9 cellular contexts compared by ENCODE assay signal in genomic region chr1:99264201-99265021, GRCh38. TPM values are rescaled to one million over a fixed set of nuclear protein-coding genes. Genes with fewer than 3 reads are reported as not detected.
A peak's percentile ranks its signal among the peaks of the same experiment; 100 is the strongest.
DNase-seq lines count a peak whose midpoint lies in the region; ATAC-seq and TF ChIP-seq lines count a peak whose summit lies in the region.
"Had no signal": no experiment of that assay in that cellular context is flagged by ENCODE, and none has a peak within 500 bp of the region (broad histone marks: within the 10 kb centered on the region; RNA-seq: fewer than 3 reads in every experiment).

A gene with protein sequence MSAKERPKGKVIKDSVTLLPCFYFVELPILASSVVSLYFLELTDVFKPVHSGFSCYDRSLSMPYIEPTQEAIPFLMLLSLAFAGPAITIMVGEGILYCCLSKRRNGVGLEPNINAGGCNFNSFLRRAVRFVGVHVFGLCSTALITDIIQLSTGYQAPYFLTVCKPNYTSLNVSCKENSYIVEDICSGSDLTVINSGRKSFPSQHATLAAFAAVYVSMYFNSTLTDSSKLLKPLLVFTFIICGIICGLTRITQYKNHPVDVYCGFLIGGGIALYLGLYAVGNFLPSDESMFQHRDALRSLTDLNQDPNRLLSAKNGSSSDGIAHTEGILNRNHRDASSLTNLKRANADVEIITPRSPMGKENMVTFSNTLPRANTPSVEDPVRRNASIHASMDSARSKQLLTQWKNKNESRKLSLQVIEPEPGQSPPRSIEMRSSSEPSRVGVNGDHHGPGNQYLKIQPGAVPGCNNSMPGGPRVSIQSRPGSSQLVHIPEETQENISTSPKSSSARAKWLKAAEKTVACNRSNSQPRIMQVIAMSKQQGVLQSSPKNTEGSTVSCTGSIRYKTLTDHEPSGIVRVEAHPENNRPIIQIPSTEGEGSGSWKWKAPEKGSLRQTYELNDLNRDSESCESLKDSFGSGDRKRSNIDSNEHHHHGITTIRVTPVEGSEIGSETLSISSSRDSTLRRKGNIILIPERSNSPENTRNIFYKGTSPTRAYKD (plus strand): TSS chr1:99264492. CDS start chr1:99264594, 102 bp downstream.

- no peak; the same call in 1 of the 2 replicates for TF ChIP-seq RAD21 in Ishikawa (IDR thresholded peaks at IDR 0.05; ENCODE audit: low read depth)

- TF ChIP-seq EP300 in Ishikawa (IDR thresholded peaks at IDR 0.05; ENCODE audit: borderline replicate concordance): no peak

- H3K79me2 ChIP-seq in osteoblast (ENCODE audit: insufficient read depth, low read length): no peaks in the 10 kb centered on the region

- no peak for TF ChIP-seq CTCF in CD14-positive monocyte (IDR thresholded peaks at IDR 0.05)
- TF ChIP-seq CTCF in heart left ventricle (IDR thresholded peaks at IDR 0.05): no peak
- TF ChIP-seq CTCF in osteoblast (IDR thresholded peaks at IDR 0.05; ENCODE audit: extremely low read depth, low read depth, low read length): no peak

- H3K27ac Mint-ChIP-seq in CD14-positive monocyte: no peak within 1 kb of the TSS
- no peak within 1 kb of the TSS for H3K27ac Mint-ChIP-seq in activated naive CD8-positive, alpha-beta T cell treated with anti-CD3 and anti-CD28 coated beads, Interleukin-2, amount 10 ng/mL, durations not matched to agents 7 days and 5 days

- no peaks in the 10 kb centered on the region for H3K36me3 Mint-ChIP-seq in CD14-positive monocyte
- H3K36me3 Mint-ChIP-seq in activated naive CD8-positive, alpha-beta T cell treated with anti-CD3 and anti-CD28 coated beads, Interleukin-2, amount 10 ng/mL, durations not matched to agents 7 days and 5 days: no peaks in the 10 kb centered on the region

- H3K9me3 Mint-ChIP-seq in CD14-positive monocyte: peaks cover 0 to 7% (median 6%) of the 10 kb centered on the region in 7 donors
- peaks cover 3% of the 10 kb centered on the region for H3K9me3 Mint-ChIP-seq in activated naive CD8-positive, alpha-beta T cell treated with anti-CD3 and anti-CD28 coated beads, Interleukin-2, amount 10 ng/mL, durations not matched to agents 7 days and 5 days

- WGBS in heart left ventricle, 4 donors: 2% methylated on average over 35 to 51 of the region's 51 CpGs

- H3K9me3 ChIP-seq in heart left ventricle: peaks cover 0 to 3% (median 0%) of the 10 kb centered on the region in 12 donors
- H3K9me3 ChIP-seq in osteoblast (ENCODE audit: low read depth, low read length): no peaks in the 10 kb centered on the region

- peak within 1 kb of the TSS; percentile 68 to 92 for H3K4me3 Mint-ChIP-seq in CD14-positive monocyte
- H3K4me3 Mint-ChIP-seq in activated naive CD8-positive, alpha-beta T cell treated with anti-CD3 and anti-CD28 coated beads, Interleukin-2, amount 10 ng/mL, durations not matched to agents 7 days and 5 days: peak within 1 kb of the TSS; percentile 39

- no peaks in the 10 kb centered on the region for H4K20me1 ChIP-seq in osteoblast (ENCODE audit: insufficient read depth, low read length)

- H3K4me1 ChIP-seq in heart left ventricle (peaks cover 0 to 12% (median 1%) of the 10 kb centered on the region in 12 donors), osteoblast (ENCODE audit: insufficient read depth, low read length) (peaks cover 25% of the 10 kb centered on the region)

- H3K4me2 ChIP-seq in osteoblast (ENCODE audit: insufficient read depth, low read length): peak within 1 kb of the TSS; percentile 79

- H3K36me3 ChIP-seq in heart left ventricle: no peaks in the 10 kb centered on the region
- no peaks in the 10 kb centered on the region for H3K36me3 ChIP-seq in osteoblast (ENCODE audit: insufficient read depth, low read length)

- intact Hi-C loops in CD14-positive monocyte (cut with micrococcal nuclease) (no loop called here), heart left ventricle (cut with DNase I) (no loop called here)

- POLR2A ChIA-PET in activated naive CD8-positive, alpha-beta T cell treated with anti-CD3 and anti-CD28 coated beads, Interleukin-2, amount 10 ng/mL, durations not matched to agents 7 days and 5 days (lab: Charles Lee): interaction anchor here (0.6 kb wide), 1 partner anchor 1096 kb away, joined by 3 read pairs; no protein-coding TSS in a partner anchor

- H3K4me1 Mint-ChIP-seq in CD14-positive monocyte: peaks cover 10% of the 10 kb centered on the region
- no peaks in the 10 kb centered on the region for H3K4me1 Mint-ChIP-seq in activated naive CD8-positive, alpha-beta T cell treated with anti-CD3 and anti-CD28 coated beads, Interleukin-2, amount 10 ng/mL, durations not matched to agents 7 days and 5 days

- peak; percentile 39 for ATAC-seq in activated naive CD8-positive, alpha-beta T cell treated with anti-CD3 and anti-CD28 coated beads, Interleukin-2, amount 10 ng/mL, durations not matched to agents 7 days and 5 days (ENCODE audit: low read depth)
- peak; percentile 55 to 90 (median 84) for ATAC-seq in heart left ventricle
- ATAC-seq in GM21786 (IDR thresholded peaks at IDR 0.05; ENCODE audit: unreplicated experiment): no peak

- peaks cover 0 to 16% (median 3%) of the 10 kb centered on the region in 9 donors for H3K27me3 ChIP-seq in heart left ventricle
- peaks cover 31% of the 10 kb centered on the region for H3K27me3 ChIP-seq in osteoblast (ENCODE audit: insufficient read depth, low read length)

- peaks cover 28 to 41% (median 34%) of the 10 kb centered on the region in 3 donors for H3K27me3 Mint-ChIP-seq in CD14-positive monocyte (ENCODE audit: low read depth in 3 of 3)
- H3K27me3 Mint-ChIP-seq in activated naive CD8-positive, alpha-beta T cell treated with anti-CD3 and anti-CD28 coated beads, Interleukin-2, amount 10 ng/mL, durations not matched to agents 7 days and 5 days: peaks cover 35% of the 10 kb centered on the region

- H3K27ac ChIP-seq in heart left ventricle: peak within 1 kb of the TSS in 1 of 12 donors; percentile 25
- H3K27ac ChIP-seq in osteoblast (ENCODE audit: low read depth, low read length): no peak within 1 kb of the TSS

- peak within 1 kb of the TSS; percentile 88 for H2AFZ ChIP-seq in osteoblast (ENCODE audit: low read length)

- H3K4me3 ChIP-seq in heart left ventricle (peak within 1 kb of the TSS in 11 of 12 donors; percentile 39 to 66 (median 55)), osteoblast (ENCODE audit: insufficient read depth, low read length) (peak within 1 kb of the TSS; percentile 65)

- DNase-seq in CD14-positive monocyte (ENCODE audit: low spot score): no peak
- peak; percentile 33 for DNase-seq in activated naive CD8-positive, alpha-beta T cell treated with anti-CD3 and anti-CD28 coated beads, Interleukin-2, amount 10 ng/mL, durations not matched to agents 7 days and 5 days
- peak; percentile 40 to 75 (median 56) for DNase-seq in heart left ventricle
- DNase-seq in osteoblast (ENCODE audit: insufficient read length, low spot score, missing footprints): peak; percentile 78
- DNase-seq in HT-29 (ENCODE audit: low spot score): no peak
- DNase-seq in activated CD8-positive, alpha-beta memory T cell treated with anti-CD3 and anti-CD28 coated beads, Interleukin-2, amount 50 U/mL, for 4 hours: no peak

- no peak for TF ChIP-seq POLR2A in heart left ventricle (IDR thresholded peaks at IDR 0.05)

TF ChIP-seq in Ishikawa, 13 proteins besides CTCF, POLR2A, EP300 and RAD21:
- TF ChIP-seq NFIC (IDR thresholded peaks at IDR 0.05): no peak
- no peak for TF ChIP-seq EGR1 (IDR thresholded peaks at IDR 0.05)
- no peak for TF ChIP-seq CREB1 (IDR thresholded peaks at IDR 0.05; ENCODE audit: low read depth)
- no peak for TF ChIP-seq ZBTB7A (IDR thresholded peaks at IDR 0.05; ENCODE audit: low read depth)
- 0 out of 2 replicates have a peak, but pooled peaks have one; percentile 17 for TF ChIP-seq YY1 (IDR thresholded peaks at IDR 0.05; ENCODE audit: low read depth)
- TF ChIP-seq, protein P1, sequence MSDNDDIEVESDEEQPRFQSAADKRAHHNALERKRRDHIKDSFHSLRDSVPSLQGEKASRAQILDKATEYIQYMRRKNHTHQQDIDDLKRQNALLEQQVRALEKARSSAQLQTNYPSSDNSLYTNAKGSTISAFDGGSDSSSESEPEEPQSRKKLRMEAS (IDR thresholded peaks at IDR 0.05): peak; percentile 52

RNA-seq across cellular contexts. Expression of the gene that starts here (rescaled TPM):
- polyA plus RNA-seq in CD14-positive monocyte (not detected), heart left ventricle (under 1 TPM; 0.11 to 0.17 TPM)
- total RNA-seq in activated naive CD8-positive, alpha-beta T cell treated with anti-CD3 and anti-CD28 coated beads, Interleukin-2, amount 10 ng/mL, durations not matched to agents 7 days and 5 days: not detected
- total RNA-seq in heart left ventricle (1 to 10 TPM in 1 of 9 donors, under 1 TPM in 8; 0.12 to 1.0 (median 0.56) TPM), osteoblast (1.5 and 1.8 TPM in 2 replicates)
- total RNA-seq in HT-29 (2014; rRNA removed; shearing (Covaris generic)): not detected in 2 replicates
- total RNA-seq: dermis microvascular lymphatic vessel endothelial cell had no signal

Comparison
In these comparisons a context has a peak if more than half of its experiments do, and no peak if none do; other contexts are left out.
1. Peak in DNase-seq and ATAC-seq in activated naive CD8-positive, alpha-beta T cell treated with anti-CD3 and anti-CD28 coated beads, Interleukin-2, amount 10 ng/mL, durations not matched to agents 7 days and 5 days; RNA of the gene not detected or under 1 TPM.
2. DNase-seq: peak in heart left ventricle (5 of 5) and osteoblast (single experiment); none in CD14-positive monocyte (single experiment), HT-29 (single experiment) and activated CD8-positive, alpha-beta memory T cell treated with anti-CD3 and anti-CD28 coated beads, Interleukin-2, amount 50 U/mL, for 4 hours (single experiment).